ENCODE assay signal across 10 cellular contexts in the genomic region with DNA sequence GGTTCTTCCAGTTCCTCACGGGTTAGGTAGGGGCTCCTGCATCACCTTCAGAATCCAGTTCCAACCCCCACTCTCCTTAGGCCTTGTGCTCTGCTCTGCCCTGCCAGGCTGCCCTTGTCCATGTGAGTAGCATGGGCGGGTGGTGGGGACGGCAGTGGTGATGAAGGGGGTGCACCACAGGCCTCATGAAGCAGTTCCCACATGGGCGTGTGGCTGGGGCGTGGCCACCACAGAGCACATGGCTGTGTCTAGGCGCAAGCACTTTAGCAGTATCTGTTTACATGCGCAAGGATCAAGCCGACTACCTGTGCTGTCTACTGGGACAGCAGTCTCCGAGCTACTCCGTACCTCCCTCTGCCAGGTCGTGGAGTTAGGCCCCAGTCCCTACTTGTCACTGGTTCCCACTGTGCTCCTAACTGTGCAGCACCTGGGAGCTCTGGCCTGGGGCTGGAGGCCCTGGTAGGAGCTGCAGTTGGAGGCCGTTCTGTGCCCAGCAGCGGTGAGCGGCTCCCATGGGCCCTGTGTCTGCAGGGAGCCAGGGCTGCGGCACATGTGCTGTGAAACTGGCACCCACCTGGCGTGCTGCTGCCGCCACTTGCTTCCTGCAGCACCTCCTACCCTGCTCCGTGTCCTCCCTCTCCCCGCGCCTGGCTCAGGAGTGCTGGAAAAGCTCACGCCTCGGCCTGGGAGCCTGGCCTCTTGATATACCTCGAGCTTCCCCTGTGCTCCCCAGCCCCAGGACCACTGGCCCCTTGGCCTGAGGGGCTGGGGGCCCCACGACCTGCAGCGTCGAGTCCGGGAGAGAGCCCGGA. TPM values are rescaled to one million over a fixed set of nuclear protein-coding genes. Genes with fewer than 3 reads are reported as not detected.
DNase-seq lines count a peak whose midpoint lies in the region; ATAC-seq and TF ChIP-seq lines count a peak whose summit lies in the region.
"Had no signal": no experiment of that assay in that cellular context is flagged by ENCODE, and none has a peak within 500 bp of the region (broad histone marks: within the 10 kb centered on the region; RNA-seq: fewer than 3 reads in every experiment).

No MANE protein-coding gene starts in this region.

- H3K36me3 ChIP-seq in WERI-Rb-1 (peaks cover 31% of the 10 kb centered on the region), left ventricle myocardium inferior (peaks cover 17% of the 10 kb centered on the region)

- H3K9me3 ChIP-seq in WERI-Rb-1 (ENCODE audit: severe bottlenecking) (no peaks in the 10 kb centered on the region), left ventricle myocardium inferior (replicated peaks) (no peaks in the 10 kb centered on the region)

- intact Hi-C loops in left ventricle myocardium inferior (cut with micrococcal nuclease), result no loop called here
- intact Hi-C loops in sciatic nerve (cut with DNase I), result no loop called here

- TF ChIP-seq CTCF in WERI-Rb-1 (IDR thresholded peaks at IDR 0.05; ENCODE audit: low read depth, low read length) (no peak), left ventricle myocardium inferior (IDR thresholded peaks at IDR 0.05; ENCODE audit: borderline replicate concordance) (no peak), omental fat pad (IDR thresholded peaks at IDR 0.05) (no peak)

- ATAC-seq in sciatic nerve (peak; percentile 7), omental fat pad (ENCODE audit: low FRiP score) (no peak)

- H3K4me3 ChIP-seq in WERI-Rb-1 (ENCODE audit: low read depth, low read length) (no peak overlapping the region), left ventricle myocardium inferior (no peak overlapping the region)

- H3K27ac ChIP-seq in WERI-Rb-1 (peak overlapping the region; percentile 40; the same call in 1 of the 2 replicates), left ventricle myocardium inferior (replicated peaks) (no peak overlapping the region)

- no peaks in the 10 kb centered on the region for H3K27me3 ChIP-seq in WERI-Rb-1 (ENCODE audit: insufficient read depth, low read depth, severe bottlenecking)
- H3K27me3 ChIP-seq in left ventricle myocardium inferior (ENCODE audit: low read depth), result no peaks in the 10 kb centered on the region

- in situ Hi-C loops in KBM-7 (cut with MboI; ENCODE audit: low pct_unique_long_range_greater_than_20kb, low sequenced_read_pairs), result no loop called here

- H3K4me1 ChIP-seq in left ventricle myocardium inferior, result no peaks in the 10 kb centered on the region

- DNase-seq in HUDEP-2 (lab: John Stamatoyannopoulos, UW; ENCODE audit: unreplicated experiment in 76 of 76) (peak in 66 of 76 experiments; percentile 1 to 64 (median 42)), WERI-Rb-1 (no peak), left ventricle myocardium inferior (peak; percentile 14), sciatic nerve (ENCODE audit: low spot score) (peak; percentile 55), KBM-7 (no peak), omental fat pad (ENCODE audit: low spot score) (no peak), dedifferentiated amniotic fluid mesenchymal stem cell (ENCODE audit: extremely low spot score) (no peak), AG20443 (ENCODE audit: low spot score) (no peak)
- DNase-seq: activated CD4-positive, alpha-beta T cell treated with anti-CD3 and anti-CD28 coated beads, Interleukin-2, amount 50 U/mL, for 1 hour; CD4-positive, alpha-beta T cell had no signal

RNA-seq across cellular contexts. Expression of gene PLXNA1, which starts 53.5 kb away (rescaled TPM):
- 26.4 TPM for total RNA-seq in left ventricle myocardium inferior
- 35.9 TPM for total RNA-seq in sciatic nerve
- 10 to 100 TPM; 21.7 to 56.4 (median 37.3) TPM for total RNA-seq in omental fat pad

Comparison
In these comparisons a context has a peak if more than half of its experiments do, and no peak if none do; other contexts are left out.
1. DNase-seq: peak in HUDEP-2 (66 of 76), left ventricle myocardium inferior (single experiment) and sciatic nerve (single experiment); none in WERI-Rb-1 (single experiment), KBM-7 (single experiment), omental fat pad (single experiment), dedifferentiated amniotic fluid mesenchymal stem cell (single experiment) and AG20443 (single experiment).